In genomic region chr9:131404987-131405386, GRCh38 we compare ENCODE assay signal across 10 cellular contexts. TPM values are rescaled to one million over a fixed set of nuclear protein-coding genes. Genes with fewer than 3 reads are reported as not detected.
DNase-seq lines count a peak whose midpoint lies in the region; ATAC-seq and TF ChIP-seq lines count a peak whose summit lies in the region.
"Had no signal": no experiment of that assay in that cellular context is flagged by ENCODE, and none has a peak within 500 bp of the region (broad histone marks: within the 10 kb centered on the region; RNA-seq: fewer than 3 reads in every experiment).

No MANE protein-coding gene starts in this region.

- H3K27me3 Mint-ChIP-seq in naive thymus-derived CD4-positive, alpha-beta T cell: no peaks in the 10 kb centered on the region
- no peaks in the 10 kb centered on the region for H3K27me3 Mint-ChIP-seq in type B pancreatic cell

- H3K36me3 ChIP-seq in heart left ventricle: no peaks in the 10 kb centered on the region
- H3K36me3 ChIP-seq in naive thymus-derived CD4-positive, alpha-beta T cell (ENCODE audit: control insufficient read depth in 2 of 3, insufficient read depth in 3 of 3, low read length in 3 of 3): no peaks in the 10 kb centered on the region

- no peak for DNase-seq in heart left ventricle
- no peak for DNase-seq in Right ventricle myocardium inferior (ENCODE audit: missing footprints)
- DNase-seq in caudate nucleus (lab: John Stamatoyannopoulos, UW): peak in 3 of 61 donors; percentile 22 to 34 (median 24)
- no peak for DNase-seq in naive thymus-derived CD4-positive, alpha-beta T cell
- no peak for DNase-seq in type B pancreatic cell (ENCODE audit: extremely low spot score, unreplicated experiment)
- DNase-seq in NK-92 treated with Interleukin-12 subunit alpha and Interleukin-12 subunit beta, amount 100 ng/mL, for 24 hours (lab: John Stamatoyannopoulos, UW): no peak
- DNase-seq in germinal center (ENCODE audit: low spot score): no peak
- DNase-seq: NCI-H1048, PC-3 had no signal

- intact Hi-C loops in heart left ventricle (cut with DNase I): loop anchor here in 1 of 10 donors (5.0 to 10.0 kb wide), 2 partner anchors 33 to 70 kb away; no protein-coding TSS in a partner anchor
- intact Hi-C loops in Right ventricle myocardium inferior (cut with DNase I): loop anchor here (5.0 kb wide), 1 partner anchor 33 kb away; no protein-coding TSS in a partner anchor
- intact Hi-C loops in naive thymus-derived CD4-positive, alpha-beta T cell (cut with micrococcal nuclease): loop anchor here (5.0 kb wide), 1 partner anchor 33 kb away; no protein-coding TSS in a partner anchor

- H3K9me3 Mint-ChIP-seq in naive thymus-derived CD4-positive, alpha-beta T cell: peaks cover 0 to 2% (median 0%) of the 10 kb centered on the region in 11 donors
- no peaks in the 10 kb centered on the region for H3K9me3 Mint-ChIP-seq in type B pancreatic cell

- peak overlapping the region in 11 of 12 donors; percentile 41 to 89 (median 80) for H3K27ac ChIP-seq in heart left ventricle
- peak overlapping the region; percentile 76 for H3K27ac ChIP-seq in caudate nucleus (ENCODE audit: low read depth, low read length)
- H3K27ac ChIP-seq in naive thymus-derived CD4-positive, alpha-beta T cell (ENCODE audit: low read depth, low read length): peak overlapping the region; percentile 64

- TF ChIP-seq POLR2A in heart left ventricle (IDR thresholded peaks at IDR 0.05): no peak

- POLR2A ChIA-PET in naive thymus-derived CD4-positive, alpha-beta T cell (lab: Charles Lee): interaction anchor here (0.7 to 5.1 kb wide), 11 partner anchors 8 to 254 kb away, joined by 3 to 64 read pairs (median 4); no protein-coding TSS in a partner anchor

- ATAC-seq in heart left ventricle (no peak), Right ventricle myocardium inferior (no peak), GM21360 (IDR thresholded peaks at IDR 0.05; ENCODE audit: unreplicated experiment) (no peak)
- no peak for ATAC-seq in naive thymus-derived CD4-positive, alpha-beta T cell
- ATAC-seq: PC-3 had no signal

- H3K27me3 ChIP-seq in heart left ventricle: no peaks in the 10 kb centered on the region
- H3K27me3 ChIP-seq in naive thymus-derived CD4-positive, alpha-beta T cell (ENCODE audit: control insufficient read depth in 2 of 2, insufficient read depth in 2 of 2, low read length in 2 of 2): no peaks in the 10 kb centered on the region

- no peaks in the 10 kb centered on the region for H3K9me3 ChIP-seq in heart left ventricle
- H3K9me3 ChIP-seq in naive thymus-derived CD4-positive, alpha-beta T cell (ENCODE audit: control insufficient read depth in 2 of 3, low read length in 3 of 3): no peaks in the 10 kb centered on the region

- H3K4me3 ChIP-seq in heart left ventricle: peak overlapping the region in 4 of 12 donors; percentile 0 to 23 (median 14)
- H3K4me3 ChIP-seq in naive thymus-derived CD4-positive, alpha-beta T cell (ENCODE audit: low read length): peak overlapping the region; percentile 54

- H3K4me1 ChIP-seq in heart left ventricle: peaks cover 38 to 100% (median 97%) of the 10 kb centered on the region in 12 donors
- H3K4me1 ChIP-seq in naive thymus-derived CD4-positive, alpha-beta T cell (ENCODE audit: control insufficient read depth in 2 of 2, insufficient read depth in 2 of 2, low read length in 2 of 2): peaks cover 65 to 92% of the 10 kb centered on the region in 2 donors

- peaks cover 79 to 96% (median 86%) of the 10 kb centered on the region in 7 donors for H3K4me1 Mint-ChIP-seq in naive thymus-derived CD4-positive, alpha-beta T cell
- peaks cover 65% of the 10 kb centered on the region for H3K4me1 Mint-ChIP-seq in type B pancreatic cell (ENCODE audit: unreplicated experiment)

- 54 to 61% (median 56%) methylated on average over 7 of the region's 7 CpGs for WGBS in heart left ventricle, 4 donors

- peaks cover 0 to 25% (median 0%) of the 10 kb centered on the region in 5 donors for H3K36me3 Mint-ChIP-seq in naive thymus-derived CD4-positive, alpha-beta T cell
- H3K36me3 Mint-ChIP-seq in type B pancreatic cell: no peaks in the 10 kb centered on the region

- H3K4me3 Mint-ChIP-seq in naive thymus-derived CD4-positive, alpha-beta T cell: peak overlapping the region; percentile 80 to 93 (median 85)
- peak overlapping the region; percentile 47 for H3K4me3 Mint-ChIP-seq in type B pancreatic cell

- H3K27ac Mint-ChIP-seq in naive thymus-derived CD4-positive, alpha-beta T cell: peak overlapping the region; percentile 37 to 95 (median 86)
- peak overlapping the region; percentile 81 for H3K27ac Mint-ChIP-seq in type B pancreatic cell

- no peak for TF ChIP-seq CTCF in heart left ventricle (IDR thresholded peaks at IDR 0.05)
- TF ChIP-seq CTCF in type B pancreatic cell (conservative IDR thresholded peaks at IDR 0.05): no peak

- CTCF ChIA-PET in naive thymus-derived CD4-positive, alpha-beta T cell (lab: Charles Lee): interaction anchor here (1.5 to 4.8 kb wide), 2 partner anchors 22 to 55 kb away, joined by 4 to 30 read pairs; no protein-coding TSS in a partner anchor

RNA-seq across cellular contexts. Expression of gene PRRC2B, which starts 11.1 kb away (rescaled TPM):
- 100 to 1,000 TPM in 8 of 9 donors, 10 to 100 TPM in 1; 88.2 to 193 (median 126) TPM for total RNA-seq in heart left ventricle
- 10 to 100 TPM; 59.9 to 71.2 TPM for polyA plus RNA-seq in heart left ventricle
- total RNA-seq in Right ventricle myocardium inferior: 142 TPM
- total RNA-seq in naive thymus-derived CD4-positive, alpha-beta T cell: 100 to 1,000 TPM; 208 to 382 (median 272) TPM
- 10 to 100 TPM; 29.8 to 62.4 TPM for polyA plus RNA-seq in naive thymus-derived CD4-positive, alpha-beta T cell
- 225 and 300 TPM in 2 replicates for total RNA-seq in type B pancreatic cell (ENCODE audit: low replicate concordance)
